In the genomic region with DNA sequence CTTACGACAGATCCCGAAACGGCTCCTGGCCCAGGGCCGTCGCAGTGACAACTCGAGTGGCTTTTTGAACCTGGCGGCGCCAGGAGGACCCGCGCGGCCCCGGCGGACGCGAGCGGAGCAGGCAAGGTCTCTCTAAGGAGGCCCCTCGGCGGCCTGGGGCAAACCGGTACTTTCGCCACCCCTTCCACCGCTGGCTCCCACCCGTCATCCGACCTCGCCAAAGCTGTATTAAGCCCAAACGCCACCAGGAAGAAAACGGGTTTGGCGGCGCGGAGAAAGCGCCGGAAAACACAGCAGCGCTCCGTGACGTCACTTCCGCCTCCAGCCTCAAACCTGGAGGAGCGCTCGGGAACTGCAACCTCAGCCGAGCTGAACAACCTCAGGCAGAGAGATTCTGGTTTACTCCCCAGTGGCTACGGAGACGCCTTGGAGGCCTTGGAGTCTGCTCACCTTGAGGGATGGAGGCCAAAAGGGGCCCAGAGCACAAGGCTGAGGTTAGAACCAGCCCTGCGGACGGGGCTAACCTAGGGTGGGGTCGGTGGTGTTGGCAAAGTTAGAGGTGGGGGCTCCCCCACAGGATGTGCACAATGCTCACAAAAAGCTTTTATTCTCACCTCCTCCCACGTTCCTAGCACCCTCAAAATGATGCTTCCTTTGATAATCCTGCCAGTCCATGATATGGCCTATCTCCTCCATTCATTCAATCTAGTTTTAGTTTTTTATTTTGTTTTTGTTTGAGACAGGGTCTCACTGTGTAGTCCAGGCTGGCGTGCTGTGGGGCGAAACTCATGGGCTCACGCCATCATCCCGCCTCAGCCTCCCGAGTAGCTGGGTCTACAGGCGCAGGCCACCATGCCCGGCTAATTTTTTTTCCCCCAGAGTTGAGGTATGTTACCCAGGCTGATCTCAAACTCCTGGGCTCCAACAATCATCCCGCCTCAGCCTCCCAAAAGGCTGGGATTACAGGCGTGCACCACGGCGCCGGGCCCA, we compare ENCODE assay signal across 1 cellular context.
TF ChIP-seq lines count a peak whose summit lies in the region.

Gene ZNF266, minus strand, starts transcription at position 295 of the 990 bp plus-strand sequence. CDS start 15,484 bp downstream, outside the sequence.

TF ChIP-seq in IMR-90, 13 proteins besides CTCF, POLR2A, EP300 and RAD21 (continued from another document):
- TF ChIP-seq CEBPB (IDR thresholded peaks at IDR 0.05; ENCODE audit: low read depth, low read length) (no peak), FOS (IDR thresholded peaks at IDR 0.05; ENCODE audit: low read depth, low read length) (0 out of 2 replicates have a peak, but pooled peaks have one; percentile 5), MXI1 (IDR thresholded peaks at IDR 0.05; ENCODE audit: borderline replicate concordance, low read depth, low read length) (peak; percentile 67), CHD1 (IDR thresholded peaks at IDR 0.05; ENCODE audit: low read depth, low read length) (no peak), SMC3 (IDR thresholded peaks at IDR 0.05; ENCODE audit: low read depth, low read length) (0 out of 2 replicates have a peak, but pooled peaks have one; percentile 13), RFX5 (IDR thresholded peaks at IDR 0.05; ENCODE audit: low read depth, low read length) (no peak), NFE2L2 (IDR thresholded peaks at IDR 0.05; ENCODE audit: low read depth, low read length) (no peak)
- TF ChIP-seq, protein P1, sequence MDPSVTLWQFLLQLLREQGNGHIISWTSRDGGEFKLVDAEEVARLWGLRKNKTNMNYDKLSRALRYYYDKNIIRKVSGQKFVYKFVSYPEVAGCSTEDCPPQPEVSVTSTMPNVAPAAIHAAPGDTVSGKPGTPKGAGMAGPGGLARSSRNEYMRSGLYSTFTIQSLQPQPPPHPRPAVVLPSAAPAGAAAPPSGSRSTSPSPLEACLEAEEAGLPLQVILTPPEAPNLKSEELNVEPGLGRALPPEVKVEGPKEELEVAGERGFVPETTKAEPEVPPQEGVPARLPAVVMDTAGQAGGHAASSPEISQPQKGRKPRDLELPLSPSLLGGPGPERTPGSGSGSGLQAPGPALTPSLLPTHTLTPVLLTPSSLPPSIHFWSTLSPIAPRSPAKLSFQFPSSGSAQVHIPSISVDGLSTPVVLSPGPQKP (IDR thresholded peaks at IDR 0.05; ENCODE audit: borderline replicate concordance, low read depth, low read length) = no peak
TF ChIP-seq in IMR-90: peak in this region for 3.
